In the genomic region with DNA sequence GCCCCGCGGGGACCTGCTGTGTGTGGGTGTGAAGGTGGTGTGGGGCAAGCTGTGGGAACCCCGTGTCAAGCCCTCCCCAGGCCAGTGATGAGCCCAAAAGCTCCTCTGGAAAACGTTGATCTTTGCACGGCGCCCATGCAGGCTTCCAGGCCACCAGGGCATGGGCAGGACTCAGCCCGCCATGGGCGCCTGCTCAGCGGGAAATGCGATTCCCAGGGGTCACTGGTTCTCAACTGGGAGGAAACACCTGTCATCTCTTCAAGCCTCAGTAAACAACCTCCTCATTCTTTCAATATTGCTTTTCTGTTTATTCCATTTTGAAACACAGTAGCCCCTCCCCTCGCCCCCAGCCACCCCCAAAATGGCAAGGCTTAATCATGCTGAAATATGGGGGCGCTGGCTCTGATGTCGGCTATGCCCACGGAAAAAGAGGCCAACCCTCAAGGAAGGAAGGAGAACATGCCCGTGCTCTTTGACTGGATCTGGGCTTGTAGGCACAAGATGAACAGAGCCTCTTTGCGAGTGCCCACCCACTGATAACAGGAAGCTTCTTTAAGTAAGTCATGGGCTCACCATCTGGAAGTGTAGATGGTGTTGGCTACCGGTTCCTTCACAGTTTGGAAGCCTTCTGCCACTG, we compare ENCODE assay signal across 1 cellular context.
TF ChIP-seq lines count a peak whose summit lies in the region.

No MANE protein-coding gene starts in this region.

TF ChIP-seq in GM12878, 131 proteins besides CTCF, POLR2A, EP300 and RAD21 (continued from another document):
- peak; percentile 69 for TF ChIP-seq TCF12 (IDR thresholded peaks at IDR 0.05; ENCODE audit: low read depth, low read length)
- TF ChIP-seq, protein P1, sequence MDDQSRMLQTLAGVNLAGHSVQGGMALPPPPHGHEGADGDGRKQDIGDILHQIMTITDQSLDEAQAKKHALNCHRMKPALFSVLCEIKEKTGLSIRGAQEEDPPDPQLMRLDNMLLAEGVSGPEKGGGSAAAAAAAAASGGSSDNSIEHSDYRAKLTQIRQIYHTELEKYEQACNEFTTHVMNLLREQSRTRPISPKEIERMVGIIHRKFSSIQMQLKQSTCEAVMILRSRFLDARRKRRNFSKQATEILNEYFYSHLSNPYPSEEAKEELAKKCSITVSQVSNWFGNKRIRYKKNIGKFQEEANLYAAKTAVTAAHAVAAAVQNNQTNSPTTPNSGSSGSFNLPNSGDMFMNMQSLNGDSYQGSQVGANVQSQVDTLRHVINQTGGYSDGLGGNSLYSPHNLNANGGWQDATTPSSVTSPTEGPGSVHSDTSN (IDR thresholded peaks at IDR 0.05; ENCODE audit: insufficient replicate concordance, low read depth, low read length) = no peak
- TF ChIP-seq EGR1 (IDR thresholded peaks at IDR 0.05; ENCODE audit: borderline replicate concordance in 1 of 2, low read depth in 2 of 2, low read length in 2 of 2) = 0 out of 3 replicates have a peak, but pooled peaks of 1 of the 2 experiments have one; percentile 0
- TF ChIP-seq NBN (IDR thresholded peaks at IDR 0.05) = 0 out of 2 replicates have a peak, but pooled peaks have one; percentile 52
- TF ChIP-seq TCF3 (IDR thresholded peaks at IDR 0.05; ENCODE audit: borderline replicate concordance, insufficient read depth, low read depth, low read length) = peak; percentile 23; the same call in 1 of the 2 replicates
- no peak for TF ChIP-seq SREBF1 (IDR thresholded peaks at IDR 0.05; ENCODE audit: low read length)
- TF ChIP-seq MEF2A (IDR thresholded peaks at IDR 0.05; ENCODE audit: insufficient read depth, low read depth, low read length) = 0 out of 2 replicates have a peak, but pooled peaks have one; percentile 29
- TF ChIP-seq MTA2 (IDR thresholded peaks at IDR 0.05; ENCODE audit: low read depth) = peak; percentile 34; the same call in 1 of the 2 replicates
- peak in 1 of 2 experiments; percentile 30; a peak in 1 of 4 replicates for TF ChIP-seq SRF (IDR thresholded peaks at IDR 0.05; ENCODE audit: low read depth in 2 of 2, low read length in 2 of 2)
- TF ChIP-seq MYB (IDR thresholded peaks at IDR 0.05; ENCODE audit: borderline replicate concordance, low read depth, low read length) = no peak
- TF ChIP-seq, protein P2, sequence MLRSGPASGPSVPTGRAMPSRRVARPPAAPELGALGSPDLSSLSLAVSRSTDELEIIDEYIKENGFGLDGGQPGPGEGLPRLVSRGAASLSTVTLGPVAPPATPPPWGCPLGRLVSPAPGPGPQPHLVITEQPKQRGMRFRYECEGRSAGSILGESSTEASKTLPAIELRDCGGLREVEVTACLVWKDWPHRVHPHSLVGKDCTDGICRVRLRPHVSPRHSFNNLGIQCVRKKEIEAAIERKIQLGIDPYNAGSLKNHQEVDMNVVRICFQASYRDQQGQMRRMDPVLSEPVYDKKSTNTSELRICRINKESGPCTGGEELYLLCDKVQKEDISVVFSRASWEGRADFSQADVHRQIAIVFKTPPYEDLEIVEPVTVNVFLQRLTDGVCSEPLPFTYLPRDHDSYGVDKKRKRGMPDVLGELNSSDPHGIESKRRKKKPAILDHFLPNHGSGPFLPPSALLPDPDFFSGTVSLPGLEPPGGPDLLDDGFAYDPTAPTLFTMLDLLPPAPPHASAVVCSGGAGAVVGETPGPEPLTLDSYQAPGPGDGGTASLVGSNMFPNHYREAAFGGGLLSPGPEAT (IDR thresholded peaks at IDR 0.05; ENCODE audit: low read depth) = peak; percentile 55; the same call in 1 of the 2 replicates
- TF ChIP-seq, protein P3, sequence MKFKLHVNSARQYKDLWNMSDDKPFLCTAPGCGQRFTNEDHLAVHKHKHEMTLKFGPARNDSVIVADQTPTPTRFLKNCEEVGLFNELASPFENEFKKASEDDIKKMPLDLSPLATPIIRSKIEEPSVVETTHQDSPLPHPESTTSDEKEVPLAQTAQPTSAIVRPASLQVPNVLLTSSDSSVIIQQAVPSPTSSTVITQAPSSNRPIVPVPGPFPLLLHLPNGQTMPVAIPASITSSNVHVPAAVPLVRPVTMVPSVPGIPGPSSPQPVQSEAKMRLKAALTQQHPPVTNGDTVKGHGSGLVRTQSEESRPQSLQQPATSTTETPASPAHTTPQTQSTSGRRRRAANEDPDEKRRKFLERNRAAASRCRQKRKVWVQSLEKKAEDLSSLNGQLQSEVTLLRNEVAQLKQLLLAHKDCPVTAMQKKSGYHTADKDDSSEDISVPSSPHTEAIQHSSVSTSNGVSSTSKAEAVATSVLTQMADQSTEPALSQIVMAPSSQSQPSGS (IDR thresholded peaks at IDR 0.05; ENCODE audit: low read length) = no peak
- TF ChIP-seq, protein P4, sequence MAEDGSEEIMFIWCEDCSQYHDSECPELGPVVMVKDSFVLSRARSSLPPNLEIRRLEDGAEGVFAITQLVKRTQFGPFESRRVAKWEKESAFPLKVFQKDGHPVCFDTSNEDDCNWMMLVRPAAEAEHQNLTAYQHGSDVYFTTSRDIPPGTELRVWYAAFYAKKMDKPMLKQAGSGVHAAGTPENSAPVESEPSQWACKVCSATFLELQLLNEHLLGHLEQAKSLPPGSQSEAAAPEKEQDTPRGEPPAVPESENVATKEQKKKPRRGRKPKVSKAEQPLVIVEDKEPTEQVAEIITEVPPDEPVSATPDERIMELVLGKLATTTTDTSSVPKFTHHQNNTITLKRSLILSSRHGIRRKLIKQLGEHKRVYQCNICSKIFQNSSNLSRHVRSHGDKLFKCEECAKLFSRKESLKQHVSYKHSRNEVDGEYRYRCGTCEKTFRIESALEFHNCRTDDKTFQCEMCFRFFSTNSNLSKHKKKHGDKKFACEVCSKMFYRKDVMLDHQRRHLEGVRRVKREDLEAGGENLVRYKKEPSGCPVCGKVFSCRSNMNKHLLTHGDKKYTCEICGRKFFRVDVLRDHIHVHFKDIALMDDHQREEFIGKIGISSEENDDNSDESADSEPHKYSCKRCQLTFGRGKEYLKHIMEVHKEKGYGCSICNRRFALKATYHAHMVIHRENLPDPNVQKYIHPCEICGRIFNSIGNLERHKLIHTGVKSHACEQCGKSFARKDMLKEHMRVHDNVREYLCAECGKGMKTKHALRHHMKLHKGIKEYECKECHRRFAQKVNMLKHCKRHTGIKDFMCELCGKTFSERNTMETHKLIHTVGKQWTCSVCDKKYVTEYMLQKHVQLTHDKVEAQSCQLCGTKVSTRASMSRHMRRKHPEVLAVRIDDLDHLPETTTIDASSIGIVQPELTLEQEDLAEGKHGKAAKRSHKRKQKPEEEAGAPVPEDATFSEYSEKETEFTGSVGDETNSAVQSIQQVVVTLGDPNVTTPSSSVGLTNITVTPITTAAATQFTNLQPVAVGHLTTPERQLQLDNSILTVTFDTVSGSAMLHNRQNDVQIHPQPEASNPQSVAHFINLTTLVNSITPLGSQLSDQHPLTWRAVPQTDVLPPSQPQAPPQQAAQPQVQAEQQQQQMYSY (CRISPR knock-in tag; IDR thresholded peaks at IDR 0.05) = no peak
- no peak for TF ChIP-seq SREBF2 (IDR thresholded peaks at IDR 0.05; ENCODE audit: low read length)
- TF ChIP-seq SMC3 (IDR thresholded peaks at IDR 0.05; ENCODE audit: borderline replicate concordance, low read length) = peak; percentile 3; the same call in 1 of the 2 replicates
- peak; percentile 85; the same call in 1 of the 2 replicates for TF ChIP-seq NR2F1 (conservative IDR thresholded peaks at IDR 0.05)
- TF ChIP-seq ETV6 (conservative IDR thresholded peaks at IDR 0.05 in 1 of 2, IDR thresholded peaks at IDR 0.05 in 1 of 2; ENCODE audit: borderline replicate concordance in 1 of 2, low read depth in 1 of 2) = peak in 1 of 2 experiments; percentile 4; a peak in 1 of 4 replicates
- peak; percentile 5; the same call in 1 of the 2 replicates for TF ChIP-seq TAF1 (IDR thresholded peaks at IDR 0.05; ENCODE audit: borderline replicate concordance, low read depth, low read length)
- no peak for TF ChIP-seq HDAC2 (IDR thresholded peaks at IDR 0.05)
- TF ChIP-seq YBX1 (IDR thresholded peaks at IDR 0.05) = no peak
- TF ChIP-seq KAT2A (conservative IDR thresholded peaks at IDR 0.05; ENCODE audit: control insufficient read depth, low read depth, low read length) = no peak
- TF ChIP-seq PAX5 (IDR thresholded peaks at IDR 0.05; ENCODE audit: borderline replicate concordance, low read depth, low read length) = 0 out of 2 replicates have a peak, but pooled peaks have one; percentile 10
- peak in 1 of 2 experiments; percentile 75; a peak in 2 of 4 replicates for TF ChIP-seq IKZF2 (IDR thresholded peaks at IDR 0.05)
- TF ChIP-seq, protein P5, sequence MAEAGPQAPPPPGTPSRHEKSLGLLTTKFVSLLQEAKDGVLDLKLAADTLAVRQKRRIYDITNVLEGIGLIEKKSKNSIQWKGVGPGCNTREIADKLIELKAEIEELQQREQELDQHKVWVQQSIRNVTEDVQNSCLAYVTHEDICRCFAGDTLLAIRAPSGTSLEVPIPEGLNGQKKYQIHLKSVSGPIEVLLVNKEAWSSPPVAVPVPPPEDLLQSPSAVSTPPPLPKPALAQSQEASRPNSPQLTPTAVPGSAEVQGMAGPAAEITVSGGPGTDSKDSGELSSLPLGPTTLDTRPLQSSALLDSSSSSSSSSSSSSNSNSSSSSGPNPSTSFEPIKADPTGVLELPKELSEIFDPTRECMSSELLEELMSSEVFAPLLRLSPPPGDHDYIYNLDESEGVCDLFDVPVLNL (IDR thresholded peaks at IDR 0.05; ENCODE audit: low read depth, low read length) = no peak
- TF ChIP-seq, protein P6, sequence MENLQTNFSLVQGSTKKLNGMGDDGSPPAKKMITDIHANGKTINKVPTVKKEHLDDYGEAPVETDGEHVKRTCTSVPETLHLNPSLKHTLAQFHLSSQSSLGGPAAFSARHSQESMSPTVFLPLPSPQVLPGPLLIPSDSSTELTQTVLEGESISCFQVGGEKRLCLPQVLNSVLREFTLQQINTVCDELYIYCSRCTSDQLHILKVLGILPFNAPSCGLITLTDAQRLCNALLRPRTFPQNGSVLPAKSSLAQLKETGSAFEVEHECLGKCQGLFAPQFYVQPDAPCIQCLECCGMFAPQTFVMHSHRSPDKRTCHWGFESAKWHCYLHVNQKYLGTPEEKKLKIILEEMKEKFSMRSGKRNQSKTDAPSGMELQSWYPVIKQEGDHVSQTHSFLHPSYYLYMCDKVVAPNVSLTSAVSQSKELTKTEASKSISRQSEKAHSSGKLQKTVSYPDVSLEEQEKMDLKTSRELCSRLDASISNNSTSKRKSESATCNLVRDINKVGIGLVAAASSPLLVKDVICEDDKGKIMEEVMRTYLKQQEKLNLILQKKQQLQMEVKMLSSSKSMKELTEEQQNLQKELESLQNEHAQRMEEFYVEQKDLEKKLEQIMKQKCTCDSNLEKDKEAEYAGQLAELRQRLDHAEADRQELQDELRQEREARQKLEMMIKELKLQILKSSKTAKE (IDR thresholded peaks at IDR 0.05; ENCODE audit: low read depth, poor library complexity, severe bottlenecking) = no peak
- peak; percentile 93 for TF ChIP-seq MEF2B (IDR thresholded peaks at IDR 0.05; ENCODE audit: partially characterized antibody, poor library complexity, severe bottlenecking)
- TF ChIP-seq BMI1 (IDR thresholded peaks at IDR 0.05; ENCODE audit: borderline replicate concordance) = 0 out of 2 replicates have a peak, but pooled peaks have one; percentile 26
- TF ChIP-seq ZNF217 (IDR thresholded peaks at IDR 0.05) = no peak
- peak; percentile 96 for TF ChIP-seq GATAD2B (conservative IDR thresholded peaks at IDR 0.05; ENCODE audit: low read depth)
- TF ChIP-seq MTA3 (IDR thresholded peaks at IDR 0.05; ENCODE audit: borderline replicate concordance, low read length) = 0 out of 2 replicates have a peak, but pooled peaks have one; percentile 13
- TF ChIP-seq EED (IDR thresholded peaks at IDR 0.05; ENCODE audit: low read depth) = peak; percentile 16
- 0 out of 2 replicates have a peak, but pooled peaks have one; percentile 33 for TF ChIP-seq DPF2 (IDR thresholded peaks at IDR 0.05)
